27 cellular contexts compared by ENCODE assay signal in genomic region chr10:43627942-43628341, GRCh38.
"Had no signal": no experiment of that assay in that cellular context is flagged by ENCODE, and none has a peak within 500 bp of the region (broad histone marks: within the 10 kb centered on the region; RNA-seq: fewer than 3 reads in every experiment).

No MANE protein-coding gene starts in this region.

- H3K4me3 ChIP-seq: coronary artery, esophagus muscularis mucosa, lower lobe of right lung, ovary, psoas muscle, skin epidermis, spleen, suprapubic skin, transverse colon, upper lobe of right lung, uterus had no signal

- H3K27me3 ChIP-seq: esophagus muscularis mucosa, foreskin keratinocyte, ovary, spleen, suprapubic skin, transverse colon, upper lobe of right lung, uterus had no signal

- FAIRE-seq: endothelial cell of umbilical vein had no signal

- ATAC-seq: foreskin keratinocyte; left ventricle myocardium superior; lower lobe of right lung; natural killer cell; psoas muscle; right cardiac atrium; stimulated activated naive CD8-positive, alpha-beta T cell treated with anti-CD3 and anti-CD28 coated beads, Interleukin-15, amount 100 ng/mL, for 72 hours; upper lobe of right lung had no signal

- H3K36me3 ChIP-seq: esophagus muscularis mucosa, lower lobe of right lung, ovary, spleen, suprapubic skin, transverse colon, upper lobe of right lung, uterus had no signal

- H3K9me3 ChIP-seq: lower lobe of right lung, ovary, psoas muscle, suprapubic skin, transverse colon, upper lobe of right lung, uterus had no signal

- H3K27ac ChIP-seq: coronary artery, esophagus muscularis mucosa, foreskin keratinocyte, lower lobe of right lung, ovary, psoas muscle, skin epidermis, spleen, suprapubic skin, transverse colon, upper lobe of right lung, uterus had no signal

- DNase-seq: dermis blood vessel endothelial cell; effector memory CD4-positive, alpha-beta T cell; foreskin keratinocyte; glutamatergic neuron; hypothalamus; immature natural killer cell; islet precursor cell; kidney glomerular epithelial cell; left ventricle myocardium superior; lower lobe of right lung; natural killer cell; occipital lobe; ovary; posterior cingulate gyrus; psoas muscle; right cardiac atrium; spleen; stimulated activated naive CD4-positive, alpha-beta T cell; stimulated activated naive CD8-positive, alpha-beta T cell treated with anti-CD3 and anti-CD28 coated beads, Interleukin-15, amount 100 ng/mL, for 72 hours; transverse colon; upper lobe of right lung; uterus had no signal

- H3K4me1 ChIP-seq: esophagus muscularis mucosa, foreskin keratinocyte, lower lobe of right lung, psoas muscle, suprapubic skin, transverse colon, upper lobe of right lung, uterus had no signal
